In genomic region chr13:110600261-110600819, GRCh38 we compare ENCODE assay signal across 1 cellular context.
TF ChIP-seq lines count a peak whose summit lies in the region.

No MANE protein-coding gene starts in this region.

TF ChIP-seq in HepG2, 621 proteins besides CTCF, POLR2A, EP300 and RAD21 (continued from another document and continues in another):
- TF ChIP-seq ZNF142 (CRISPR knock-in tag; IDR thresholded peaks at IDR 0.05) (no peak), CREB1 (IDR thresholded peaks at IDR 0.05) (no peak), CREB1 (CRISPR knock-in tag; IDR thresholded peaks at IDR 0.05) (no peak), BCL6 (CRISPR knock-in tag; IDR thresholded peaks at IDR 0.05) (no peak), ZNF354B (CRISPR knock-in tag; IDR thresholded peaks at IDR 0.05) (no peak), RFX1 (IDR thresholded peaks at IDR 0.05) (no peak), ZNF777 (CRISPR knock-in tag; IDR thresholded peaks at IDR 0.05) (no peak), ZNF24 (IDR thresholded peaks at IDR 0.05) (no peak), POLR2G (IDR thresholded peaks at IDR 0.05; ENCODE audit: low read depth, low read length) (no peak), USF2 (IDR thresholded peaks at IDR 0.05; ENCODE audit: low read depth, low read length) (no peak), USF2 (CRISPR knock-in tag; IDR thresholded peaks at IDR 0.05; ENCODE audit: borderline replicate concordance) (no peak), TGIF2 (CRISPR knock-in tag; IDR thresholded peaks at IDR 0.05) (no peak), HDAC2 (CRISPR knock-in tag; IDR thresholded peaks at IDR 0.05) (no peak), REPIN1 (CRISPR knock-in tag; IDR thresholded peaks at IDR 0.05; ENCODE audit: borderline replicate concordance, low read depth) (no peak), ATRX (CRISPR knock-in tag; IDR thresholded peaks at IDR 0.05; ENCODE audit: borderline replicate concordance) (no peak), ZNF503 (CRISPR knock-in tag; IDR thresholded peaks at IDR 0.05) (no peak), ZNF383 (CRISPR knock-in tag; IDR thresholded peaks at IDR 0.05; ENCODE audit: borderline replicate concordance) (no peak), XBP1 (CRISPR knock-in tag; IDR thresholded peaks at IDR 0.05) (no peak), ESRRA (CRISPR knock-in tag; IDR thresholded peaks at IDR 0.05; ENCODE audit: low read depth) (no peak), ZBTB40 (IDR thresholded peaks at IDR 0.05) (no peak), ZBTB40 (CRISPR knock-in tag; IDR thresholded peaks at IDR 0.05) (no peak), NCOA5 (CRISPR knock-in tag; IDR thresholded peaks at IDR 0.05) (no peak), ZNF782 (CRISPR knock-in tag; IDR thresholded peaks at IDR 0.05; ENCODE audit: borderline replicate concordance) (no peak), HBP1 (CRISPR knock-in tag; IDR thresholded peaks at IDR 0.05; ENCODE audit: low read depth) (no peak), RBM39 (IDR thresholded peaks at IDR 0.05; ENCODE audit: low read depth, low read length, poor library complexity, severe bottlenecking) (no peak), PITX1 (CRISPR knock-in tag; IDR thresholded peaks at IDR 0.05) (peak; percentile 84), KLF15 (CRISPR knock-in tag; IDR thresholded peaks at IDR 0.05; ENCODE audit: borderline replicate concordance) (no peak), ETV5 (CRISPR knock-in tag; IDR thresholded peaks at IDR 0.05; ENCODE audit: borderline replicate concordance) (no peak; the same call in 1 of the 2 replicates), SETDB1 (CRISPR knock-in tag; IDR thresholded peaks at IDR 0.05; ENCODE audit: borderline replicate concordance) (0 out of 2 replicates have a peak, but pooled peaks have one; percentile 30), ZNF468 (CRISPR knock-in tag; IDR thresholded peaks at IDR 0.05) (no peak), NFE2L2 (IDR thresholded peaks at IDR 0.05; ENCODE audit: low read length) (no peak), ZBTB38 (CRISPR knock-in tag; IDR thresholded peaks at IDR 0.05) (no peak), SIN3B (IDR thresholded peaks at IDR 0.05; ENCODE audit: low read length) (no peak), ZNF331 (CRISPR knock-in tag; IDR thresholded peaks at IDR 0.05) (no peak), LCORL (IDR thresholded peaks at IDR 0.05) (no peak), LCORL (CRISPR knock-in tag; IDR thresholded peaks at IDR 0.05) (peak; percentile 57)
